8 cellular contexts compared by ENCODE assay signal in genomic region chr19:50658438-50659317, GRCh38. TPM values are rescaled to one million over a fixed set of nuclear protein-coding genes. Genes with fewer than 3 reads are reported as not detected.
DNase-seq lines count a peak whose midpoint lies in the region; ATAC-seq, FAIRE-seq and TF ChIP-seq lines count a peak whose summit lies in the region.

No MANE protein-coding gene starts in this region.

- ATAC-seq in GM21717 (IDR thresholded peaks at IDR 0.05; ENCODE audit: unreplicated experiment): no peak

- TF ChIP-seq POLR2A in H1 (IDR thresholded peaks at IDR 0.05; ENCODE audit: control extremely low read depth in 1 of 2, low read depth in 2 of 2, low read length in 2 of 2): peak; percentile 15 to 79; a peak in 2 of 3 replicates

- DNase-seq in D341Med (ENCODE audit: low spot score): peak; percentile 89
- DNase-seq in NCI-H1092 (lab: John Stamatoyannopoulos, UW): peak; percentile 83
- peak; percentile 21 to 27 for DNase-seq in activated CD4-positive, alpha-beta T cell treated with anti-CD3 and anti-CD28 coated beads, Interleukin-2, amount 50 U/mL, for 4 hours
- peak; percentile 65 to 95 for DNase-seq in H1 (ENCODE audit: low read depth in 1 of 2, low spot score in 2 of 2)
- peak; percentile 84 for DNase-seq in midbrain (lab: John Stamatoyannopoulos, UW)
- DNase-seq in stimulated activated CD8-positive, alpha-beta memory T cell treated with anti-CD3 and anti-CD28 coated beads, Interleukin-7, amount 100 ng/mL, for 4 hours (ENCODE audit: low read depth in 2 of 2): peak; percentile 37 to 63
- DNase-seq in DMS153 (lab: John Stamatoyannopoulos, UW): no peak

- POLR2A ChIA-PET in H1 (lab: Charles Lee; ENCODE audit: partially characterized antibody): no interaction called here

- peak overlapping the region; percentile 99; the same call in 1 of the 2 replicates for H2BK15ac ChIP-seq in H1 (ENCODE audit: low read length)

- no peak overlapping the region for H2BK120ac ChIP-seq in H1 (replicated peaks; ENCODE audit: low read depth, low read length)

- peak overlapping the region; percentile 98 for H3K4ac ChIP-seq in H1 (replicated peaks; ENCODE audit: insufficient read length, low read depth, low read length)

- no peaks in the 10 kb centered on the region for H3K79me1 ChIP-seq in H1 (ENCODE audit: low read depth, low read length)

- peak overlapping the region; percentile 61 to 87 (median 84) for H3K9ac ChIP-seq in H1 (replicated peaks in 1 of 4; ENCODE audit: extremely low read depth in 1 of 4, low read depth in 3 of 4, low read length in 3 of 4)

- FAIRE-seq in H1 (lab: Jason Lieb, UNC): peak; percentile 58

- peak overlapping the region; percentile 45 for H2AK5ac ChIP-seq in H1 (ENCODE audit: low read depth, low read length)

- peak overlapping the region; percentile 97 for H4K5ac ChIP-seq in H1 (ENCODE audit: insufficient read length, low read depth, low read length)

- no peaks in the 10 kb centered on the region for H3K9me3 ChIP-seq in H1 (ENCODE audit: insufficient read depth in 2 of 2, low read depth in 1 of 2, low read length in 1 of 2)

- no peak overlapping the region for H2AFZ ChIP-seq in H1 (ENCODE audit: low read length)

- H2BK20ac ChIP-seq in H1 (ENCODE audit: low read length): no peak overlapping the region

- H4K20me1 ChIP-seq in H1 (replicated peaks in 1 of 2; ENCODE audit: control insufficient read depth in 1 of 2, insufficient read depth in 2 of 2, low read length in 2 of 2): peaks cover 0 to 9% of the 10 kb centered on the region in 2 experiments

- peak overlapping the region; percentile 44; the same call in 1 of the 2 replicates for H2BK12ac ChIP-seq in H1 (ENCODE audit: low read depth, low read length)

- no peak; a peak in 1 of 4 replicates for TF ChIP-seq RAD21 in H1 (IDR thresholded peaks at IDR 0.05 in 1 of 2, conservative IDR thresholded peaks at IDR 0.05 in 1 of 2; ENCODE audit: low read depth in 2 of 2, low read length in 2 of 2)

- H4K91ac ChIP-seq in H1 (replicated peaks; ENCODE audit: insufficient read length, low read length): peak overlapping the region; percentile 99

- peak overlapping the region; percentile 95 for H2BK5ac ChIP-seq in H1 (ENCODE audit: low read depth, low read length)

- peak overlapping the region; percentile 4 for H3K14ac ChIP-seq in H1 (ENCODE audit: insufficient read length)

- peak overlapping the region; percentile 80 to 88 (median 84) for H3K4me3 ChIP-seq in H1 (ENCODE audit: extremely low read depth in 1 of 4, insufficient read depth in 2 of 4, low read depth in 3 of 4, low read length in 4 of 4)

- CTCF ChIA-PET in H1 (lab: Charles Lee; ENCODE audit: partially characterized antibody): no interaction called here

- peaks cover 14% of the 10 kb centered on the region for H3K23me2 ChIP-seq in H1 (ENCODE audit: low read depth, low read length)

- H3K4me2 ChIP-seq in H1 (ENCODE audit: insufficient read depth in 1 of 2, low read depth in 2 of 2, low read length in 2 of 2): peak overlapping the region; percentile 96 to 97

- TF ChIP-seq EP300 in H1 (IDR thresholded peaks at IDR 0.05; ENCODE audit: borderline replicate concordance in 1 of 2, low read depth in 2 of 2, low read length in 2 of 2): no peak

- H3K79me2 ChIP-seq in H1 (ENCODE audit: control insufficient read depth in 1 of 2, insufficient read depth in 2 of 2, low read length in 2 of 2): no peaks in the 10 kb centered on the region

- H3K18ac ChIP-seq in H1 (ENCODE audit: extremely low read depth, low read length): peak overlapping the region; percentile 97

- peak overlapping the region; percentile 87 for H3K56ac ChIP-seq in H1 (replicated peaks; ENCODE audit: insufficient read length, low read depth, low read length)

- TF ChIP-seq CTCF in H1 (IDR thresholded peaks at IDR 0.05; ENCODE audit: control extremely low read depth in 1 of 3, insufficient read depth in 1 of 3, low read depth in 1 of 3, low read length in 3 of 3): no peak

- H3K27ac ChIP-seq in H1 (ENCODE audit: low read depth, low read length): peak overlapping the region; percentile 87

- no peak overlapping the region for H3K23ac ChIP-seq in H1 (ENCODE audit: insufficient read length)

- H3K27me3 ChIP-seq in H1 (replicated peaks in 1 of 4; ENCODE audit: control insufficient read depth in 3 of 4, extremely low read depth in 1 of 4, insufficient read depth in 3 of 4, low read length in 3 of 4): no peaks in the 10 kb centered on the region; a peak in 3 of 7 replicates

- 2% methylated on average over 45 of the region's 67 CpGs; no CpG with 5 or more reads in 1 of the 2 experiments for WGBS in H1 (ENCODE audit: extremely low coverage in 1 of 2, insufficient coverage in 1 of 2, insufficient read length in 1 of 2, insufficient replicate concordance in 2 of 2, low coverage in 1 of 2, low lambda C conversion rate in 2 of 2, missing lambda C conversion rate in 1 of 2), 2 experiments

- H3K4me1 ChIP-seq in H1 (replicated peaks in 1 of 4; ENCODE audit: control insufficient read depth in 3 of 4, insufficient read depth in 4 of 4, low read length in 3 of 4): peaks cover 2 to 11% (median 6%) of the 10 kb centered on the region in 4 experiments; a peak in 6 of 7 replicates

- H3K36me3 ChIP-seq in H1 (ENCODE audit: control insufficient read depth in 2 of 4, insufficient read depth in 4 of 4, low read length in 3 of 4): no peaks in the 10 kb centered on the region

- H4K8ac ChIP-seq in H1 (ENCODE audit: extremely low read depth, insufficient read depth, low read length): peak overlapping the region; percentile 90

TF ChIP-seq in H1, 55 proteins besides CTCF, POLR2A, EP300 and RAD21 (continues in another document):
- TF ChIP-seq POLR2AphosphoS5 (IDR thresholded peaks at IDR 0.05; ENCODE audit: low read depth, low read length) (no peak; the same call in 1 of the 2 replicates), RXRA (IDR thresholded peaks at IDR 0.05; ENCODE audit: insufficient read depth, low read depth, low read length) (no peak), SP2 (IDR thresholded peaks at IDR 0.05; ENCODE audit: low read length) (no peak), SIRT6 (IDR thresholded peaks at IDR 0.05; ENCODE audit: low read length) (no peak)

RNA-seq across cellular contexts. Expression of gene C19orf81, which starts 9.4 kb away (rescaled TPM):
- total RNA-seq in H1 (2021; fragmentation: NEBNext Ultra II Directional; extraction: Animal tissue kit (Norgen Biotek cat#: 25700)): 11.7 and 14.2 TPM in 2 replicates
- 13.0 and 22.0 TPM in 2 replicates for polyA plus RNA-seq in H1 (2011; rRNA removed)
- 12.6 TPM for polyA plus RNA-seq in H1 (2011; cell fraction: cytosol; rRNA removed)
- 15.7 TPM for polyA plus RNA-seq in H1 (2011; cell fraction: nucleus; rRNA removed)
- polyA plus RNA-seq in H1 (2012, experiment 1 of 2): 2.5 to 17.3 TPM (median 15.4 TPM) in 4 replicates
- polyA plus RNA-seq in H1 (2012, experiment 2 of 2): 7.0 TPM
- 20.4 TPM for polyA plus RNA-seq in H1 (2013, experiment 1 of 2)
- polyA plus RNA-seq in H1 (2013, experiment 2 of 2): 20.0 TPM
- not detected in 2 replicates for polyA minus RNA-seq in H1 (2011; rRNA and poly(A)+ RNA removed)
- not detected for polyA minus RNA-seq in H1 (2011; cell fraction: cytosol; rRNA and poly(A)+ RNA removed)
- polyA minus RNA-seq in H1 (2011; cell fraction: nucleus; rRNA and poly(A)+ RNA removed): 7.5 TPM

RNA-seq across cellular contexts. Expression of gene SYT3, which starts 19.0 kb away (rescaled TPM):
- 13.9 and 17.3 TPM in 2 replicates for total RNA-seq in H1 (2021; fragmentation: NEBNext Ultra II Directional; extraction: Animal tissue kit (Norgen Biotek cat#: 25700))
- 6.7 and 12.7 TPM in 2 replicates for polyA plus RNA-seq in H1 (2011; rRNA removed)
- 6.2 TPM for polyA plus RNA-seq in H1 (2011; cell fraction: cytosol; rRNA removed)
- polyA plus RNA-seq in H1 (2011; cell fraction: nucleus; rRNA removed): 13.0 TPM
- polyA plus RNA-seq in H1 (2012, experiment 1 of 2): 11.9 to 13.7 TPM (median 12.9 TPM) in 4 replicates
- 12.1 TPM for polyA plus RNA-seq in H1 (2012, experiment 2 of 2)
- polyA plus RNA-seq in H1 (2013, experiment 1 of 2): 11.8 TPM
- 12.4 TPM for polyA plus RNA-seq in H1 (2013, experiment 2 of 2)
- polyA minus RNA-seq in H1 (2011; rRNA and poly(A)+ RNA removed): 3.1 and 5.1 TPM in 2 replicates
- 4.0 TPM for polyA minus RNA-seq in H1 (2011; cell fraction: cytosol; rRNA and poly(A)+ RNA removed)
- polyA minus RNA-seq in H1 (2011; cell fraction: nucleus; rRNA and poly(A)+ RNA removed): 4.0 TPM
